In genomic region chr4:152700151-152700550, GRCh38 we compare ENCODE assay signal across 24 cellular contexts. TPM values are rescaled to one million over a fixed set of nuclear protein-coding genes. Genes with fewer than 3 reads are reported as not detected.
DNase-seq lines count a peak whose midpoint lies in the region; ATAC-seq and TF ChIP-seq lines count a peak whose summit lies in the region.
"Had no signal": no experiment of that assay in that cellular context is flagged by ENCODE, and none has a peak within 500 bp of the region (broad histone marks: within the 10 kb centered on the region; RNA-seq: fewer than 3 reads in every experiment).

No MANE protein-coding gene starts in this region.

- H4K91ac ChIP-seq in H9 (ENCODE audit: insufficient read length, low read depth, low read length) = no peak overlapping the region

- H3K27ac ChIP-seq in H9 (ENCODE audit: insufficient read length, low read depth, low read length) = peak overlapping the region; percentile 34
- H3K27ac ChIP-seq in SJCRH30 = no peak overlapping the region; the same call in 1 of the 2 replicates
- H3K27ac ChIP-seq: gastrocnemius medialis, prostate gland, uterus had no signal

- no peak overlapping the region for H2BK5ac ChIP-seq in H9 (ENCODE audit: insufficient read length, low read length)

- H2BK12ac ChIP-seq in H9 (ENCODE audit: insufficient read length, low read depth, low read length) = no peak overlapping the region

- H3K4me1 ChIP-seq in H9 (ENCODE audit: insufficient read depth, low read length) (peaks cover 9% of the 10 kb centered on the region; the same call in 1 of the 2 replicates), SJCRH30 (peaks cover 21% of the 10 kb centered on the region)
- H3K4me1 ChIP-seq: prostate gland, uterus had no signal

- no peaks in the 10 kb centered on the region for H3K79me1 ChIP-seq in H9 (ENCODE audit: insufficient read depth, low read depth, low read length, poor library complexity, severe bottlenecking)

- H3K79me2 ChIP-seq in H9 (ENCODE audit: insufficient read depth, low read length) = no peaks in the 10 kb centered on the region

- H3K56ac ChIP-seq in H9 (ENCODE audit: insufficient read length, low read depth, low read length) = no peak overlapping the region

- peak overlapping the region; percentile 4 to 87 (median 55); a peak in 5 of 7 replicates for H3K27ac Mint-ChIP-seq in H9
- no peak overlapping the region for H3K27ac Mint-ChIP-seq in glutamatergic neuron (ENCODE audit: unreplicated experiment)
- H3K27ac Mint-ChIP-seq: IgD-negative memory B cell, nephron had no signal

- no peak overlapping the region for H2BK120ac ChIP-seq in H9 (ENCODE audit: low read depth, low read length, poor library complexity, severe bottlenecking)

- no peaks in the 10 kb centered on the region for H3K36me3 ChIP-seq in SJCRH30
- H3K36me3 ChIP-seq: gastrocnemius medialis, MG63, prostate gland, uterus had no signal

- no peak overlapping the region for H3K4ac ChIP-seq in H9 (ENCODE audit: low read depth, low read length)

- no peak overlapping the region for H4K5ac ChIP-seq in H9 (ENCODE audit: insufficient read length, low read depth, low read length)

- H2BK20ac ChIP-seq in H9 (ENCODE audit: low read depth, low read length, poor library complexity, severe bottlenecking) = no peak overlapping the region

- no peak overlapping the region for H3K4me3 ChIP-seq in SJCRH30
- H3K4me3 ChIP-seq in foreskin fibroblast (ENCODE audit: low read depth in 1 of 2, low read length in 2 of 2) = no peak overlapping the region
- H3K4me3 ChIP-seq: gastrocnemius medialis, MG63, prostate gland, uterus had no signal

- H3K9me3 ChIP-seq in H9 (ENCODE audit: control insufficient read depth, low read depth, low read length) (no peaks in the 10 kb centered on the region), SJCRH30 (replicated peaks) (no peaks in the 10 kb centered on the region)
- H3K9me3 ChIP-seq: gastrocnemius medialis, MG63, prostate gland, uterus had no signal

- DNase-seq in H9 (peak; percentile 53), SJCRH30 (peak; percentile 23 to 49), left kidney (ENCODE audit: low read depth, low spot score) (peak; percentile 21), foreskin fibroblast (no peak), 8988T (no peak), glutamatergic neuron (no peak)
- DNase-seq: activated naive CD4-positive, alpha-beta T cell; activated T-cell treated with anti-CD3 and anti-CD28 coated beads, Interleukin-2, amount 50 U/mL, for 4 hours; central memory CD4-positive, alpha-beta T cell; gastrocnemius medialis; MG63; NCI-H2107; NCI-H524 treated with DMSO at 0.1 percent for 48 hours; substantia nigra; T-helper 9 cell; uterus had no signal

- H2BK15ac ChIP-seq in H9 (ENCODE audit: low read depth, low read length) = no peak overlapping the region

- TF ChIP-seq CTCF in H9 (conservative IDR thresholded peaks at IDR 0.05) (no peak), foreskin fibroblast (IDR thresholded peaks at IDR 0.05; ENCODE audit: low read depth, low read length) (no peak), glutamatergic neuron (IDR thresholded peaks at IDR 0.05; ENCODE audit: partially characterized antibody, unreplicated experiment) (no peak)

- H3K14ac ChIP-seq in H9 (ENCODE audit: insufficient read depth, low read length) = no peak overlapping the region

- no peak overlapping the region for H3T11ph ChIP-seq in H9 (ENCODE audit: low read length)

- H3K36me3 Mint-ChIP-seq in H9 (ENCODE audit: insufficient read depth in 1 of 3, low read depth in 3 of 3) = peaks cover 0 to 5% (median 0%) of the 10 kb centered on the region in 3 experiments; a peak in 1 of 7 replicates
- H3K36me3 Mint-ChIP-seq in glutamatergic neuron (ENCODE audit: unreplicated experiment) = peaks cover 3% of the 10 kb centered on the region

- ATAC-seq in esophagus mucosa (peak; percentile 64), HG02588 (IDR thresholded peaks at IDR 0.05; ENCODE audit: unreplicated experiment) (no peak)
- ATAC-seq: activated CD4-positive, CD25-positive, alpha-beta regulatory T cell treated with anti-CD3 and anti-CD28 coated beads, Interleukin-2, amount 50 U/mL, for 24 hours; activated T-cell treated with anti-CD3 and anti-CD28 coated beads, Interleukin-2, amount 50 U/mL, for 4 hours; gastrocnemius medialis; left lobe of liver had no signal

- H3K23ac ChIP-seq in H9 (ENCODE audit: insufficient read length, low read depth, low read length) = no peak overlapping the region

- no peak overlapping the region for H3K9ac ChIP-seq in H9 (ENCODE audit: extremely low read depth, insufficient read length, low read length)

- no CpG with 5 or more reads among the region's 1 CpG for WGBS in H9 (ENCODE audit: extremely low coverage, insufficient read length, low lambda C conversion rate)

- H3K4me1 Mint-ChIP-seq in H9 (peaks cover 59% of the 10 kb centered on the region in 2 experiments), glutamatergic neuron (ENCODE audit: low read depth, unreplicated experiment) (no peaks in the 10 kb centered on the region)

- H3K18ac ChIP-seq in H9 (ENCODE audit: insufficient read length, low read depth, low read length) = no peak overlapping the region

- H3K4me2 ChIP-seq in H9 (ENCODE audit: insufficient read depth, insufficient read length, low read length) = peak overlapping the region; percentile 39

- H3K23me2 ChIP-seq in H9 (ENCODE audit: insufficient read length, low read depth, low read length, poor library complexity, severe bottlenecking) = no peaks in the 10 kb centered on the region

- H3K4me3 Mint-ChIP-seq in H9 (peak overlapping the region; percentile 43 to 68), glutamatergic neuron (ENCODE audit: unreplicated experiment) (no peak overlapping the region)
- H3K4me3 Mint-ChIP-seq: activated T-cell treated with anti-CD3 and anti-CD28 coated beads, Interleukin-2, amount 50 U/mL, for 4 hours; IgD-negative memory B cell; mesothelial cell of epicardium; nephron had no signal

- H2AK5ac ChIP-seq in H9 (ENCODE audit: insufficient read length, low read length) = no peak overlapping the region

- H3K27me3 Mint-ChIP-seq in H9 (ENCODE audit: low read depth) (no peaks in the 10 kb centered on the region), glutamatergic neuron (ENCODE audit: unreplicated experiment) (no peaks in the 10 kb centered on the region)
- H3K27me3 Mint-ChIP-seq: IgD-negative memory B cell had no signal

- no peak overlapping the region for H4K8ac ChIP-seq in H9 (replicated peaks; ENCODE audit: insufficient read length, low read depth, low read length)

- H4K20me1 ChIP-seq in H9 (ENCODE audit: control insufficient read depth, insufficient read depth, insufficient read length) = no peaks in the 10 kb centered on the region

- H3K27me3 ChIP-seq in H9 (ENCODE audit: insufficient read depth, low read length) (no peaks in the 10 kb centered on the region), SJCRH30 (no peaks in the 10 kb centered on the region)
- H3K27me3 ChIP-seq: gastrocnemius medialis, MG63, uterus had no signal

- H3K9me3 Mint-ChIP-seq in H9 (peaks cover 5 to 6% of the 10 kb centered on the region in 2 experiments; a peak in 2 of 5 replicates), glutamatergic neuron (ENCODE audit: unreplicated experiment) (no peaks in the 10 kb centered on the region)

- H2AFZ ChIP-seq in H9 (ENCODE audit: low read length) = no peak overlapping the region

RNA-seq across cellular contexts. Expression of gene TMEM154, which starts 20.4 kb away (rescaled TPM):
- total RNA-seq in H9 (2021) (0.77 and 1.7 TPM in 2 replicates), esophagus mucosa (120 TPM), glutamatergic neuron (ENCODE audit: unreplicated experiment) (0.22 TPM)
- 0.08 and 0.33 TPM in 2 replicates for total RNA-seq in SJCRH30 (2014; rRNA removed; shearing (Covaris generic))

Comparison
In these comparisons a context has a peak if more than half of its experiments do, and no peak if none do; other contexts are left out.
1. DNase-seq: peak in H9 (single experiment), SJCRH30 (2 of 2) and left kidney (single experiment); none in foreskin fibroblast (0 of 2), 8988T (single experiment) and glutamatergic neuron (single experiment).
2. RNA of gene TMEM154, which starts 20.4 kb away (total RNA-seq): 120 TPM in esophagus mucosa (single experiment); 0.77 to 1.7 TPM in H9, 0.22 TPM in glutamatergic neuron (single experiment) and 0.08 to 0.33 TPM in SJCRH30; every median in the first group is over 10 times any median in the second.